ENCODE assay signal across 8 cellular contexts in genomic region chr16:18560416-18561220, GRCh38. TPM values are rescaled to one million over a fixed set of nuclear protein-coding genes. Genes with fewer than 3 reads are reported as not detected.
DNase-seq lines count a peak whose midpoint lies in the region; ATAC-seq and TF ChIP-seq lines count a peak whose summit lies in the region.
"Not testable (repeated sequence)": the region's sequence is repeated elsewhere in the genome, so short reads cannot be mapped to it uniquely, and the experiment has no call there.

No MANE protein-coding gene starts in this region.

- H3K4me3 ChIP-seq in BLaER1 treated with 17β-estradiol and CSF1 and Interleukin-3, amounts not matched to agents 10 nM and 100 nM = peak overlapping the region; percentile 56 to 71 (median 64)
- H3K4me3 ChIP-seq in HL-60 (replicated peaks; ENCODE audit: insufficient read depth, low read length) (peak overlapping the region; percentile 49), ectodermal cell (ENCODE audit: insufficient read depth, low read depth, low read length) (peak overlapping the region; percentile 41), iPS-20b (ENCODE audit: low read length) (peak overlapping the region; percentile 61), neural cell (ENCODE audit: low read length) (peak overlapping the region; percentile 57)

- H4K20me1 ChIP-seq in BLaER1 treated with 17β-estradiol and CSF1 and Interleukin-3, amounts not matched to agents 10 nM and 100 nM = peaks cover 0 to 16% (median 0%) of the 10 kb centered on the region in 11 experiments; a peak in 3 of 22 replicates
- not testable (repeated sequence) for H4K20me1 ChIP-seq in neural cell (ENCODE audit: insufficient read depth)

- H3K27me3 Mint-ChIP-seq in T-cell; activated naive CD8-positive, alpha-beta T cell; stimulated activated naive CD8-positive, alpha-beta T cell treated with anti-CD3 and anti-CD28 coated beads, Interleukin-15, amount 100 ng/mL, for 72 hours: not testable (repeated sequence)

- DNase-seq in HL-60 (ENCODE audit: low read depth in 1 of 2, low spot score in 1 of 2) = peak in 1 of 2 experiments; percentile 45
- not testable (repeated sequence) for DNase-seq in T-cell; stimulated activated naive CD8-positive, alpha-beta T cell treated with anti-CD3 and anti-CD28 coated beads, Interleukin-15, amount 100 ng/mL, for 72 hours

- not testable (repeated sequence) for H3F3A ChIP-seq in neural cell (ENCODE audit: insufficient read depth, low read length, poor library complexity, severe bottlenecking)

- H3K9me3 Mint-ChIP-seq in T-cell; activated naive CD8-positive, alpha-beta T cell (ENCODE audit: low read depth); stimulated activated naive CD8-positive, alpha-beta T cell treated with anti-CD3 and anti-CD28 coated beads, Interleukin-15, amount 100 ng/mL, for 72 hours: not testable (repeated sequence)

- H3K36me3 Mint-ChIP-seq in T-cell; activated naive CD8-positive, alpha-beta T cell: not testable (repeated sequence)

- H3K4me1 ChIP-seq in BLaER1 treated with 17β-estradiol and CSF1 and Interleukin-3, amounts not matched to agents 10 nM and 100 nM; ectodermal cell (ENCODE audit: control insufficient read depth, insufficient read depth, low read length); iPS-20b (ENCODE audit: insufficient read depth, low read length): not testable (repeated sequence)

- peak overlapping the region in 10 of 11 experiments; percentile 60 to 81 (median 73); a peak in 18 of 22 replicates for H3K9ac ChIP-seq in BLaER1 treated with 17β-estradiol and CSF1 and Interleukin-3, amounts not matched to agents 10 nM and 100 nM
- H3K9ac ChIP-seq in iPS-20b (ENCODE audit: low read depth, low read length); neural cell (ENCODE audit: low read length): not testable (repeated sequence)

- POLR2A ChIA-PET in T-cell (lab: Charles Lee) = interaction anchor here in 1 of 2 donors (0.6 kb wide), 1 partner anchor 1306 kb away, joined by 3 read pairs; no protein-coding TSS in a partner anchor

- CTCF ChIA-PET in T-cell (lab: Charles Lee) = interaction anchor here in 1 of 2 donors (0.6 kb wide), 1 partner anchor 957 kb away, joined by 8 read pairs; no protein-coding TSS in a partner anchor

- H3K9me2 ChIP-seq in neural cell (ENCODE audit: insufficient read depth, low read length) = not testable (repeated sequence)

- peak overlapping the region; percentile 53 to 69 (median 66); a peak in 21 of 22 replicates for H3K4me2 ChIP-seq in BLaER1 treated with 17β-estradiol and CSF1 and Interleukin-3, amounts not matched to agents 10 nM and 100 nM
- H3K4me2 ChIP-seq in neural cell (ENCODE audit: low read length) = not testable (repeated sequence)

- not testable (repeated sequence) for ATAC-seq in T-cell (replicated peaks in 1 of 4); stimulated activated naive CD8-positive, alpha-beta T cell treated with anti-CD3 and anti-CD28 coated beads, Interleukin-15, amount 100 ng/mL, for 72 hours

- H3K79me2 ChIP-seq in neural cell (replicated peaks; ENCODE audit: insufficient read depth, low read length) = not testable (repeated sequence)

- TF ChIP-seq CTCF in HL-60 (IDR thresholded peaks at IDR 0.05; ENCODE audit: insufficient read depth, low read length); neural cell (IDR thresholded peaks at IDR 0.05; ENCODE audit: poor library complexity, severe bottlenecking): not testable (repeated sequence)

- peak overlapping the region in 2 of 11 experiments; percentile 51 to 63; a peak in 3 of 22 replicates for H3K27ac ChIP-seq in BLaER1 treated with 17β-estradiol and CSF1 and Interleukin-3, amounts not matched to agents 10 nM and 100 nM
- H3K27ac ChIP-seq in HL-60 (replicated peaks); ectodermal cell (ENCODE audit: insufficient read depth, low read depth, low read length, poor library complexity, severe bottlenecking); iPS-20b (ENCODE audit: low read length); neural cell (ENCODE audit: low read length): not testable (repeated sequence)

- peaks cover 6 to 16% (median 13%) of the 10 kb centered on the region in 3 donors for H3K4me1 Mint-ChIP-seq in T-cell
- peaks cover 16% of the 10 kb centered on the region for H3K4me1 Mint-ChIP-seq in activated naive CD8-positive, alpha-beta T cell (ENCODE audit: low read depth)
- H3K4me1 Mint-ChIP-seq in stimulated activated naive CD8-positive, alpha-beta T cell treated with anti-CD3 and anti-CD28 coated beads, Interleukin-15, amount 100 ng/mL, for 72 hours = peaks cover 15% of the 10 kb centered on the region

- peak overlapping the region; percentile 57 to 64 (median 63) for H3K4me3 Mint-ChIP-seq in T-cell
- peak overlapping the region; percentile 73 for H3K4me3 Mint-ChIP-seq in activated naive CD8-positive, alpha-beta T cell
- peak overlapping the region; percentile 75 to 77 for H3K4me3 Mint-ChIP-seq in stimulated activated naive CD8-positive, alpha-beta T cell treated with anti-CD3 and anti-CD28 coated beads, Interleukin-15, amount 100 ng/mL, for 72 hours

- not testable (repeated sequence) for H2AFZ ChIP-seq in neural cell (ENCODE audit: low read depth, low read length)

- H3K9me3 ChIP-seq in BLaER1 treated with 17β-estradiol and CSF1 and Interleukin-3, amounts not matched to agents 10 nM and 100 nM (replicated peaks in 1 of 11); ectodermal cell (ENCODE audit: control insufficient read depth, low read length); iPS-20b (ENCODE audit: insufficient read depth, low read depth, low read length); neural cell (ENCODE audit: low read length): not testable (repeated sequence)

- 24 to 36% methylated on average over 8 to 10 of the region's 16 CpGs for WGBS in ectodermal cell, 2 experiments

- TF ChIP-seq EP300 in neural cell (conservative IDR thresholded peaks at IDR 0.05; ENCODE audit: poor library complexity, severe bottlenecking) = not testable (repeated sequence)

- not testable (repeated sequence) for TF ChIP-seq RAD21 in neural cell (conservative IDR thresholded peaks at IDR 0.05)

- not testable (repeated sequence) for H3K36me3 ChIP-seq in BLaER1 treated with 17β-estradiol and CSF1 and Interleukin-3, amounts not matched to agents 10 nM and 100 nM; ectodermal cell (ENCODE audit: control insufficient read depth, insufficient read depth, low read length); iPS-20b (ENCODE audit: insufficient read depth, low read depth, low read length); neural cell (ENCODE audit: insufficient read depth, low read length)

- not testable (repeated sequence) for H3K27me3 ChIP-seq in BLaER1 treated with 17β-estradiol and CSF1 and Interleukin-3, amounts not matched to agents 10 nM and 100 nM; HL-60 (ENCODE audit: insufficient read depth, poor library complexity, severe bottlenecking); ectodermal cell (ENCODE audit: control insufficient read depth, insufficient read depth, low read length, poor library complexity, severe bottlenecking); iPS-20b (ENCODE audit: insufficient read depth, low read length); neural cell (ENCODE audit: insufficient read depth, low read depth, low read length)

- H3K27ac Mint-ChIP-seq in T-cell = peak overlapping the region in 1 of 2 donors; percentile 52
- not testable (repeated sequence) for H3K27ac Mint-ChIP-seq in activated naive CD8-positive, alpha-beta T cell
- H3K27ac Mint-ChIP-seq in stimulated activated naive CD8-positive, alpha-beta T cell treated with anti-CD3 and anti-CD28 coated beads, Interleukin-15, amount 100 ng/mL, for 72 hours = peak overlapping the region in 1 of 2 donors; percentile 78

RNA-seq across cellular contexts. Expression of gene NOMO2, which starts 1.3 kb away (rescaled TPM):
- 10 to 100 TPM; 47.1 to 96.3 (median 83.5) TPM for total RNA-seq in T-cell
- 132 TPM for polyA plus RNA-seq in ectodermal cell (2013, experiment 1 of 4)
- 146 TPM for polyA plus RNA-seq in ectodermal cell (2013, experiment 2 of 4)
- polyA plus RNA-seq in ectodermal cell (2013, experiment 3 of 4) = 118 TPM
- 124 TPM for polyA plus RNA-seq in ectodermal cell (2013, experiment 4 of 4)
- 55.8 and 59.1 TPM in 2 replicates for polyA plus RNA-seq in neural cell
- 66.4 and 84.7 TPM in 2 replicates for polyA minus RNA-seq in neural cell
